Comparison of ENCODE assay signal across 16 cellular contexts in the genomic region with DNA sequence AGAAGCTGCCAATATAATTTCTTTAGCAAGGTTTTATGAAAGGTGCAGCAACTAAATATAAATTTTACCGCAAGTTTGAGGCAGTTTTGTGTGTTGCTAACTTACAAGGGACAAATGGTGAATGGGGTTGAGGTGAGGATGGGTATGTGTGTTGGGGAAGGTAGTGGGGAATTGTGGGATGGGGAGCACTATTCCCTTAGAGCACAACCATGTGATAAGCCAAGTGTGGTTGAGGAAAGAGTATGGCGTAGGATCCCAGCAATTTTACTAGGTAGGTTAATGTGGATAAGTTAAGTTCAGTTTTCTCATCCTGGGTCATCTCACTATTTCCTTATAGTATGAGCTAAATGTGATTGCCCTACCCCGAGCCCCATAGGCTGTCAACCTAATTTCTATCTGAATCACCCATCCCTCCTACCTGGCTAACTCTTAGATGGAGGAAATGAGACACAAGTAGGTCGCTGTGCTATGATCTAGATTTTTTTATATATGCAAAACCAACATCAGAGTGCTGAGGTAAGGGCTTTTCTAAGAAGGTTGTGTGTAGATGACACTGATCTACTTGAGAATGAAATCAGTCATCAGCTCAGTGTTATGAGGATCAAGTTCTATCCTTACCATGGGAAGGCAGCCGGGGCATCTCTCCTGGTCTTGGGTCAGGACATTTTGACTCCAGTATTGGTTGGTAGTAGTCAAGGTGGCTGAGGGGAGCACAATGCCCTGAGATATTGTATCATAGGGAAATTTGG. TPM values are rescaled to one million over a fixed set of nuclear protein-coding genes. Genes with fewer than 3 reads are reported as not detected.
DNase-seq lines count a peak whose midpoint lies in the region; ATAC-seq, FAIRE-seq and TF ChIP-seq lines count a peak whose summit lies in the region.
"Had no signal": no experiment of that assay in that cellular context is flagged by ENCODE, and none has a peak within 500 bp of the region (broad histone marks: within the 10 kb centered on the region; RNA-seq: fewer than 3 reads in every experiment).

No MANE protein-coding gene starts in this region.

- no peak for ATAC-seq in A549
- ATAC-seq in central memory CD8-positive, alpha-beta T cell (replicated peaks; ENCODE audit: extremely low read depth, poor library complexity, severe bottlenecking), result peak; percentile 58
- no peak for ATAC-seq in HG03439 (IDR thresholded peaks at IDR 0.05; ENCODE audit: unreplicated experiment)
- no peak for ATAC-seq in GM18519 (IDR thresholded peaks at IDR 0.05; ENCODE audit: low FRiP score, unreplicated experiment)
- ATAC-seq: HepG2 had no signal

- peak overlapping the region; percentile 79 for H3K4me3 Mint-ChIP-seq in T-helper 1 cell treated with Interleukin-12 subunit alpha and Interleukin-12 subunit beta and Interleukin-4 antibody, amounts not matched to agents 30 μg/mL and 1 μg/mL, for 36 hours
- H3K4me3 Mint-ChIP-seq in central memory CD8-positive, alpha-beta T cell, result peak overlapping the region; percentile 36

- H3K9me2 ChIP-seq in DOHH2 (replicated peaks; ENCODE audit: control insufficient read depth, low read length), result no peaks in the 10 kb centered on the region

- H3K36me3 Mint-ChIP-seq in T-helper 1 cell treated with Interleukin-12 subunit alpha and Interleukin-12 subunit beta and Interleukin-4 antibody, amounts not matched to agents 30 μg/mL and 1 μg/mL, for 36 hours (ENCODE audit: low read depth), result peaks cover 82% of the 10 kb centered on the region
- peaks cover 13% of the 10 kb centered on the region for H3K36me3 Mint-ChIP-seq in central memory CD8-positive, alpha-beta T cell (ENCODE audit: insufficient read depth)

- TF ChIP-seq CTCF in A549 (IDR thresholded peaks at IDR 0.05) (no peak), DOHH2 (IDR thresholded peaks at IDR 0.05; ENCODE audit: low read depth, low read length, poor library complexity, severe bottlenecking) (no peak)

- peak overlapping the region; percentile 99 for H3K27ac Mint-ChIP-seq in T-helper 1 cell treated with Interleukin-12 subunit alpha and Interleukin-12 subunit beta and Interleukin-4 antibody, amounts not matched to agents 30 μg/mL and 1 μg/mL, for 36 hours
- peak overlapping the region; percentile 13 for H3K27ac Mint-ChIP-seq in central memory CD8-positive, alpha-beta T cell (ENCODE audit: low read depth)

- no peak for TF ChIP-seq POLR2A in A549 (IDR thresholded peaks at IDR 0.05; ENCODE audit: low read length)

- POLR2A ChIA-PET in A549 (lab: Yijun Ruan, JAX), result no interaction called here

- no peak overlapping the region for H3K4me2 ChIP-seq in A549
- peak overlapping the region; percentile 96 for H3K4me2 ChIP-seq in DOHH2 (ENCODE audit: low read length)

- no peak overlapping the region for H3K4me3 ChIP-seq in A549
- peak overlapping the region; percentile 71 for H3K4me3 ChIP-seq in DOHH2 (ENCODE audit: low read length)
- no peak overlapping the region for H3K4me3 ChIP-seq in MG63
- H3K4me3 ChIP-seq: colonic mucosa, stomach had no signal

- WGBS in A549 (ENCODE audit: missing lambda C conversion rate), result 26% methylated on average over 5 of the region's 5 CpGs

- H3K4me1 Mint-ChIP-seq in T-helper 1 cell treated with Interleukin-12 subunit alpha and Interleukin-12 subunit beta and Interleukin-4 antibody, amounts not matched to agents 30 μg/mL and 1 μg/mL, for 36 hours (ENCODE audit: low read depth), result peaks cover 84% of the 10 kb centered on the region
- peaks cover 79% of the 10 kb centered on the region for H3K4me1 Mint-ChIP-seq in central memory CD8-positive, alpha-beta T cell

- CTCF ChIA-PET in A549 (lab: Yijun Ruan, JAX), result interaction anchor here (1.0 to 1.5 kb wide), 2 partner anchors 10 to 16 kb away, joined by 3 to 5 read pairs; no protein-coding TSS in a partner anchor

- H3K4me1 ChIP-seq in A549 (no peaks in the 10 kb centered on the region), DOHH2 (ENCODE audit: control insufficient read depth, low read length) (peaks cover 73% of the 10 kb centered on the region)
- H3K4me1 ChIP-seq: colonic mucosa, parathyroid adenoma, stomach had no signal

- H3K9me3 ChIP-seq in A549 (no peaks in the 10 kb centered on the region; the same call in 2 of the 3 replicates), DOHH2 (ENCODE audit: control insufficient read depth, insufficient read depth, low read length) (no peaks in the 10 kb centered on the region), MG63 (no peaks in the 10 kb centered on the region)
- H3K9me3 ChIP-seq: colonic mucosa, stomach had no signal

- no peaks in the 10 kb centered on the region for H3K36me3 ChIP-seq in DOHH2 (ENCODE audit: control insufficient read depth, low read length)
- no peaks in the 10 kb centered on the region for H3K36me3 ChIP-seq in MG63
- H3K36me3 ChIP-seq: colonic mucosa, stomach had no signal

- peaks cover 7% of the 10 kb centered on the region for H3K9me3 Mint-ChIP-seq in T-helper 1 cell treated with Interleukin-12 subunit alpha and Interleukin-12 subunit beta and Interleukin-4 antibody, amounts not matched to agents 30 μg/mL and 1 μg/mL, for 36 hours
- H3K9me3 Mint-ChIP-seq in central memory CD8-positive, alpha-beta T cell, result peaks cover 5% of the 10 kb centered on the region

- no peaks in the 10 kb centered on the region for H3K79me2 ChIP-seq in DOHH2 (ENCODE audit: control insufficient read depth, low read length)
- H3K79me2 ChIP-seq: parathyroid adenoma had no signal

- H3K27me3 ChIP-seq in DOHH2 (ENCODE audit: control insufficient read depth, low read length) (peaks cover 10% of the 10 kb centered on the region), MG63 (peaks cover 8% of the 10 kb centered on the region; the same call in 1 of the 2 replicates)
- H3K27me3 ChIP-seq: colonic mucosa, stomach had no signal

- FAIRE-seq in A549 (lab: Jason Lieb, UNC), result no peak
- FAIRE-seq: HepG2, TTC549 had no signal

- H3K27ac ChIP-seq in A549, result no peak overlapping the region
- H3K27ac ChIP-seq in DOHH2 (ENCODE audit: low read depth, low read length), result peak overlapping the region; percentile 91
- H3K27ac ChIP-seq: colonic mucosa, parathyroid adenoma, stomach had no signal

- peaks cover 13% of the 10 kb centered on the region for H3F3A ChIP-seq in DOHH2 (ENCODE audit: control insufficient read depth, insufficient read depth)

- TF ChIP-seq EP300 in A549 (IDR thresholded peaks at IDR 0.05), result no peak

- H4K20me1 ChIP-seq in DOHH2 (ENCODE audit: control insufficient read depth, insufficient read depth, low read depth, low read length), result no peaks in the 10 kb centered on the region

- DNase-seq in A549 (ENCODE audit: low read depth in 1 of 2, low spot score in 1 of 2) (no peak), MG63 (no peak), NCI-H128 (lab: John Stamatoyannopoulos, UW; ENCODE audit: unreplicated experiment) (no peak)
- no peak for DNase-seq in central memory CD8-positive, alpha-beta T cell (ENCODE audit: low spot score in 2 of 2)
- DNase-seq: activated gamma-delta T cell, colonic mucosa, NCI-H510A treated with DMSO at 0.1 percent for 48 hours, stomach had no signal

- TF ChIP-seq RAD21 in A549 (conservative IDR thresholded peaks at IDR 0.05 in 1 of 2, IDR thresholded peaks at IDR 0.05 in 1 of 2), result no peak

- no peaks in the 10 kb centered on the region for H3K27me3 Mint-ChIP-seq in T-helper 1 cell treated with Interleukin-12 subunit alpha and Interleukin-12 subunit beta and Interleukin-4 antibody, amounts not matched to agents 30 μg/mL and 1 μg/mL, for 36 hours (ENCODE audit: low read depth)
- no peaks in the 10 kb centered on the region for H3K27me3 Mint-ChIP-seq in central memory CD8-positive, alpha-beta T cell

TF ChIP-seq in A549, 52 proteins besides CTCF, POLR2A, EP300 and RAD21:
- no peak for TF ChIP-seq KDM1A (IDR thresholded peaks at IDR 0.05; ENCODE audit: low read depth)
- peak; percentile 50 for TF ChIP-seq MAFK (IDR thresholded peaks at IDR 0.05; ENCODE audit: partially characterized antibody)

RNA-seq across cellular contexts. Expression of a gene that starts 23.8 kb away (rescaled TPM):
- not detected in 2 replicates for polyA plus RNA-seq in A549 (2011; rRNA removed)
- polyA plus RNA-seq in A549 (2012; cell fraction: cytosol; rRNA removed), result not detected in 2 replicates
- not detected in 2 replicates for polyA plus RNA-seq in A549 (2012; cell fraction: nucleus; rRNA removed)
- not detected in 3 replicates for polyA plus RNA-seq in A549 (2017; fragmentation: RNase III; extraction: RNeasy Plus Mini Kit Qiagen cat#74134 plus additional on column Dnase treatment)
- not detected in 2 replicates for polyA minus RNA-seq in A549 (2011; rRNA and poly(A)+ RNA removed)
- total RNA-seq in MG63 (2014; rRNA removed; shearing (Covaris generic); ENCODE audit: low replicate concordance), result not detected in 2 replicates
- total RNA-seq: G401, HepG2 had no signal
- polyA plus RNA-seq: HepG2 had no signal

RNA-seq across cellular contexts. Expression of a gene that starts 43.8 kb away (rescaled TPM):
- polyA plus RNA-seq in A549 (2011; rRNA removed) (not detected in 2 replicates), A549 (2017; fragmentation: RNase III; extraction: RNeasy Plus Mini Kit Qiagen cat#74134 plus additional on column Dnase treatment) (not detected in 3 replicates)
- not detected in 2 replicates for polyA plus RNA-seq in A549 (2012; cell fraction: cytosol; rRNA removed)
- polyA plus RNA-seq in A549 (2012; cell fraction: nucleus; rRNA removed), result not detected in 2 replicates
- not detected in 2 replicates for polyA minus RNA-seq in A549 (2011; rRNA and poly(A)+ RNA removed)
- total RNA-seq in MG63 (2014; rRNA removed; shearing (Covaris generic); ENCODE audit: low replicate concordance), result not detected in 2 replicates
- total RNA-seq: G401, HepG2 had no signal
- polyA plus RNA-seq: HepG2 had no signal
